8 cellular contexts compared by ENCODE assay signal in genomic region chr1:93344886-93345632, GRCh38. TPM values are rescaled to one million over a fixed set of nuclear protein-coding genes. Genes with fewer than 3 reads are reported as not detected.
DNase-seq lines count a peak whose midpoint lies in the region; ATAC-seq and TF ChIP-seq lines count a peak whose summit lies in the region.

No MANE protein-coding gene starts in this region.

- H3K27me3 ChIP-seq in BE2C, result no peaks in the 10 kb centered on the region
- H3K27me3 ChIP-seq in breast epithelium, result no peaks in the 10 kb centered on the region
- H3K27me3 ChIP-seq in right lobe of liver, result no peaks in the 10 kb centered on the region
- H3K27me3 ChIP-seq in tibial nerve, result no peaks in the 10 kb centered on the region

- TF ChIP-seq POLR2A in NB4 (IDR thresholded peaks at IDR 0.05; ENCODE audit: extremely low read depth, insufficient read length), result no peak
- TF ChIP-seq POLR2A in breast epithelium (IDR thresholded peaks at IDR 0.05), result no peak
- no peak for TF ChIP-seq POLR2A in right lobe of liver (IDR thresholded peaks at IDR 0.05)
- no peak for TF ChIP-seq POLR2A in tibial nerve (IDR thresholded peaks at IDR 0.05)

- intact Hi-C loops in breast epithelium (cut with DNase I; ENCODE audit: low total_unique reads), result loop anchor here (10.0 kb wide), 1 partner anchor 100 kb away; the partner anchor contains the start of gene FNBP1L
- intact Hi-C loops in right lobe of liver (cut with DNase I), result no loop called here

- WGBS in right lobe of liver (ENCODE audit: insufficient coverage, low coverage, low lambda C conversion rate, missing lambda C conversion rate), result 14% methylated on average over 12 of the region's 12 CpGs
- whole genome bisulfite sequencing in tibial nerve, 2 donors, result 17 to 19% methylated on average over 12 of the region's 12 CpGs

- no peaks in the 10 kb centered on the region for H3K4me1 ChIP-seq in BE2C
- H3K4me1 ChIP-seq in breast epithelium, result peaks cover 0 to 1% of the 10 kb centered on the region in 2 donors
- peaks cover 0 to 20% (median 0%) of the 10 kb centered on the region in 4 donors for H3K4me1 ChIP-seq in right lobe of liver
- peaks cover 0 to 59% (median 15%) of the 10 kb centered on the region in 4 donors for H3K4me1 ChIP-seq in tibial nerve

- peak overlapping the region; percentile 88 for H3K4me3 ChIP-seq in BE2C (ENCODE audit: low read depth, low read length)
- peak overlapping the region; percentile 83 for H3K4me3 ChIP-seq in NB4 (ENCODE audit: low read depth, low read length)
- H3K4me3 ChIP-seq in breast epithelium, result peak overlapping the region; percentile 87 to 94 (median 92)
- H3K4me3 ChIP-seq in right lobe of liver, result peak overlapping the region; percentile 91 to 96 (median 92)
- H3K4me3 ChIP-seq in tibial nerve, result peak overlapping the region; percentile 80 to 97 (median 90)

- ATAC-seq in GM19372 (IDR thresholded peaks at IDR 0.05; ENCODE audit: low read depth, unreplicated experiment) (peak; percentile 1), right lobe of liver (peak in 2 of 4 donors; percentile 4 to 7)

- H3K36me3 ChIP-seq in BE2C (no peaks in the 10 kb centered on the region), breast epithelium (no peaks in the 10 kb centered on the region), right lobe of liver (no peaks in the 10 kb centered on the region), tibial nerve (no peaks in the 10 kb centered on the region)

- H3K9me3 ChIP-seq in BE2C, result no peaks in the 10 kb centered on the region
- H3K9me3 ChIP-seq in breast epithelium, result no peaks in the 10 kb centered on the region
- no peaks in the 10 kb centered on the region for H3K9me3 ChIP-seq in right lobe of liver
- no peaks in the 10 kb centered on the region for H3K9me3 ChIP-seq in tibial nerve

- DNase-seq in BE2C (no peak), NB4 (ENCODE audit: low read depth) (peak; percentile 59), breast epithelium (ENCODE audit: low spot score in 2 of 2) (no peak), right lobe of liver (no peak), tibial nerve (ENCODE audit: low spot score in 2 of 2) (no peak), AG20443 (ENCODE audit: low spot score) (no peak), NCI-H1436 (lab: John Stamatoyannopoulos, UW) (no peak)

- H3K27ac ChIP-seq in breast epithelium (peak overlapping the region; percentile 93 to 97), right lobe of liver (peak overlapping the region; percentile 86 to 91 (median 86)), tibial nerve (peak overlapping the region; percentile 85 to 98 (median 94))

- no peak for TF ChIP-seq CTCF in BE2C (IDR thresholded peaks at IDR 0.05; ENCODE audit: low read depth, low read length)
- TF ChIP-seq CTCF in NB4 (IDR thresholded peaks at IDR 0.05; ENCODE audit: low read depth, low read length), result no peak
- no peak for TF ChIP-seq CTCF in breast epithelium (IDR thresholded peaks at IDR 0.05)
- no peak for TF ChIP-seq CTCF in right lobe of liver (IDR thresholded peaks at IDR 0.05)
- no peak for TF ChIP-seq CTCF in tibial nerve (IDR thresholded peaks at IDR 0.05)

- TF ChIP-seq EP300 in tibial nerve (IDR thresholded peaks at IDR 0.05), result no peak

RNA-seq across cellular contexts. Expression of gene DR1, which starts 0.6 kb away (rescaled TPM):
- polyA plus RNA-seq in BE2C (2012; ENCODE audit: insufficient read depth, insufficient read length, low read depth), result 33.1 TPM
- total RNA-seq in breast epithelium (10 to 100 TPM; 23.6 to 33.1 (median 31.0) TPM), right lobe of liver (10 to 100 TPM; 15.7 to 26.7 (median 17.7) TPM), tibial nerve (10 to 100 TPM; 21.0 to 31.6 (median 26.2) TPM)
